ENCODE assay signal across 1 cellular context in the genomic region with DNA sequence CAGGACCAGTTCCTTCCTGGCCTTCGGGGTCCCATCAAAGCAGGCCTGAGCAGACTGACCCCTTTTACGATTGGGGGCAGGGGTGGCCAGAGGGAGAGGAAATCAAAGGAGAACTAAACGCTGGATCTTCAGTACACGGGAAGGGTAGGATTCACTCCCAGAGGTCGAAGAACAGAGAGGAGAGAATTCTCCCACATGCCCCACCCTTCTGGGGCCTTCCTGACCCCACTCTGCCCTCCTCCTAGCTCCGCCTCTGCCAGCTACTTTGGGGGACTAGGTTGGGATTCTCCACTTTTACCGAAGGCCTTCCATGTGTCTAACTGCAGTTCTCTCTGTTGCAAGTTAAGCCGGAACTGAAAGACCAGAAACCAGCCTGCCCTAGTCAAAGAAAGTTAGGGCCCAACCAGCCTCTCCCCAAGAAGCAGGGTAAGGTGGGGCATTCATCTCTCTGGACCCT.
TF ChIP-seq lines count a peak whose summit lies in the region.

No MANE protein-coding gene starts in this region.

TF ChIP-seq in IMR-90, 13 proteins besides CTCF, POLR2A, EP300 and RAD21:
- no peak for TF ChIP-seq CHD1 (IDR thresholded peaks at IDR 0.05; ENCODE audit: low read depth, low read length)
- TF ChIP-seq RCOR1 (IDR thresholded peaks at IDR 0.05; ENCODE audit: insufficient replicate concordance, low read length) = no peak
- no peak for TF ChIP-seq USF2 (IDR thresholded peaks at IDR 0.05; ENCODE audit: low read depth, low read length)
- TF ChIP-seq CEBPB (IDR thresholded peaks at IDR 0.05; ENCODE audit: low read depth, low read length) = no peak
- TF ChIP-seq MAZ (IDR thresholded peaks at IDR 0.05; ENCODE audit: borderline replicate concordance, low read depth, low read length) = no peak
- TF ChIP-seq MXI1 (IDR thresholded peaks at IDR 0.05; ENCODE audit: borderline replicate concordance, low read depth, low read length) = no peak
- TF ChIP-seq NFE2L2 (IDR thresholded peaks at IDR 0.05; ENCODE audit: low read depth, low read length) = no peak
- TF ChIP-seq MAFK (IDR thresholded peaks at IDR 0.05; ENCODE audit: low read depth, low read length) = no peak
- TF ChIP-seq BHLHE40 (IDR thresholded peaks at IDR 0.05; ENCODE audit: low read depth, low read length) = no peak
- no peak for TF ChIP-seq FOS (IDR thresholded peaks at IDR 0.05; ENCODE audit: low read depth, low read length)
- TF ChIP-seq RFX5 (IDR thresholded peaks at IDR 0.05; ENCODE audit: low read depth, low read length) = no peak
- no peak for TF ChIP-seq SMC3 (IDR thresholded peaks at IDR 0.05; ENCODE audit: low read depth, low read length)
- TF ChIP-seq, protein P1, sequence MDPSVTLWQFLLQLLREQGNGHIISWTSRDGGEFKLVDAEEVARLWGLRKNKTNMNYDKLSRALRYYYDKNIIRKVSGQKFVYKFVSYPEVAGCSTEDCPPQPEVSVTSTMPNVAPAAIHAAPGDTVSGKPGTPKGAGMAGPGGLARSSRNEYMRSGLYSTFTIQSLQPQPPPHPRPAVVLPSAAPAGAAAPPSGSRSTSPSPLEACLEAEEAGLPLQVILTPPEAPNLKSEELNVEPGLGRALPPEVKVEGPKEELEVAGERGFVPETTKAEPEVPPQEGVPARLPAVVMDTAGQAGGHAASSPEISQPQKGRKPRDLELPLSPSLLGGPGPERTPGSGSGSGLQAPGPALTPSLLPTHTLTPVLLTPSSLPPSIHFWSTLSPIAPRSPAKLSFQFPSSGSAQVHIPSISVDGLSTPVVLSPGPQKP (IDR thresholded peaks at IDR 0.05; ENCODE audit: borderline replicate concordance, low read depth, low read length) = no peak
TF ChIP-seq in IMR-90: peak in this region for 0.
